Comparison of ENCODE assay signal across 8 cellular contexts in the genomic region with DNA sequence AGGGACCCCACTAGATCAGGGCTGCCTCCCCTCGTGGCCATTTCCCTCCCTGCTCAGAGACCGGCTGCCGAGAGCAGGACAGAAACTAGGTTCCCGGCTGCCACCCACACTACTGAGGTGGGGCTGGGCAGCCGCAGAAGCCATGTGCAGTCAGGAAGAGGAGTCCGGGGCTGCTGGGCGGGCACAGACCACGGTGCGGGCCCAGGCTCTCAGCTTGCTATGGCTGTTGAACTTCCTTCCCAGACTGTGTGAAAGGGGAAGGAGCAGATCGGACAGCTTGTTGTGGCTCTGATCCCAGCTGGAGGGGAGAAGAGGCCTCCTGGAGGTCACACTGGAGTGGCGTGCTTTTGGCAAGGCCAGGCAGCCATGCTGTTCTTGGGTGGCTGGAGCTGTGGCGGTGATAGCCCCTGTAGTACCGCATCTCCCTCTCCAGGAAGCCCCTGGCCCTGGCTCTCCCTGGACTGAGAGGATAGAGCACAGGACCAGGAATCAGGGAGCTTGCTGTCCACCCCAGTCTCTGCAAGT. TPM values are rescaled to one million over a fixed set of nuclear protein-coding genes. Genes with fewer than 3 reads are reported as not detected.
DNase-seq lines count a peak whose midpoint lies in the region; ATAC-seq and TF ChIP-seq lines count a peak whose summit lies in the region.

No MANE protein-coding gene starts in this region.

- H3K27me3 Mint-ChIP-seq in activated T-helper 2 cell treated with anti-CD3 and anti-CD28 coated beads, Interferon-gamma antibody, Interleukin-2, Interleukin-4, amounts not matched to agents 10 μg/mL and 5 μg/mL and 100 μg/mL, durations not matched to agents 14 hours and 24 hours and 36 hours (ENCODE audit: low read depth): no peaks in the 10 kb centered on the region

- peaks cover 0 to 99% of the 10 kb centered on the region in 2 donors for H3K4me1 ChIP-seq in right atrium auricular region
- no peaks in the 10 kb centered on the region for H3K4me1 ChIP-seq in SJCRH30

- ATAC-seq in GM18858 (IDR thresholded peaks at IDR 0.05; ENCODE audit: unreplicated experiment) (no peak), GM21526 (IDR thresholded peaks at IDR 0.05; ENCODE audit: low FRiP score, unreplicated experiment) (no peak)

- peak overlapping the region; percentile 63 for H3K4me3 Mint-ChIP-seq in activated T-helper 2 cell treated with anti-CD3 and anti-CD28 coated beads, Interferon-gamma antibody, Interleukin-2, Interleukin-4, amounts not matched to agents 10 μg/mL and 5 μg/mL and 100 μg/mL, durations not matched to agents 14 hours and 24 hours and 36 hours (ENCODE audit: low read depth)

- no peak for TF ChIP-seq CTCF in right atrium auricular region (IDR thresholded peaks at IDR 0.05)

- no peaks in the 10 kb centered on the region for H3K9me3 ChIP-seq in right atrium auricular region
- H3K9me3 ChIP-seq in SJCRH30 (replicated peaks): no peaks in the 10 kb centered on the region

- H3K4me3 ChIP-seq in right atrium auricular region (peak overlapping the region in 1 of 2 donors; percentile 10), SJCRH30 (no peak overlapping the region)

- H3K27ac ChIP-seq in right atrium auricular region: peak overlapping the region; percentile 79 to 90
- no peak overlapping the region for H3K27ac ChIP-seq in SJCRH30

- no peaks in the 10 kb centered on the region for H3K36me3 ChIP-seq in right atrium auricular region
- no peaks in the 10 kb centered on the region for H3K36me3 ChIP-seq in SJCRH30

- peaks cover 38% of the 10 kb centered on the region for H3K4me1 Mint-ChIP-seq in activated T-helper 2 cell treated with anti-CD3 and anti-CD28 coated beads, Interferon-gamma antibody, Interleukin-2, Interleukin-4, amounts not matched to agents 10 μg/mL and 5 μg/mL and 100 μg/mL, durations not matched to agents 14 hours and 24 hours and 36 hours (ENCODE audit: low read depth)

- peak overlapping the region; percentile 83 for H3K27ac Mint-ChIP-seq in activated T-helper 2 cell treated with anti-CD3 and anti-CD28 coated beads, Interferon-gamma antibody, Interleukin-2, Interleukin-4, amounts not matched to agents 10 μg/mL and 5 μg/mL and 100 μg/mL, durations not matched to agents 14 hours and 24 hours and 36 hours

- H3K27me3 ChIP-seq in right atrium auricular region (no peaks in the 10 kb centered on the region), SJCRH30 (no peaks in the 10 kb centered on the region)

- peak; percentile 38 for DNase-seq in activated naive CD4-positive, alpha-beta T cell treated with Interleukin-2 at 50 U/mL for 16 hours
- no peak for DNase-seq in activated naive CD4-positive, alpha-beta T cell treated with anti-CD3 and anti-CD28 coated beads, Interleukin-2, amount 50 U/mL, for 16 hours
- DNase-seq in activated T-helper 2 cell treated with anti-CD3 and anti-CD28 coated beads, Interferon-gamma antibody, Interleukin-2, Interleukin-4, amounts not matched to agents 10 μg/mL and 5 μg/mL and 100 μg/mL, durations not matched to agents 14 hours and 24 hours and 36 hours (ENCODE audit: low spot score): no peak
- DNase-seq in right atrium auricular region (ENCODE audit: low spot score): no peak
- peak; percentile 27 for DNase-seq in stimulated activated naive CD4-positive, alpha-beta T cell treated with Interleukin-2 at 50 U/mL for 16 hours (lab: John Stamatoyannopoulos, UW)
- no peak for DNase-seq in SJCRH30

- no peaks in the 10 kb centered on the region for H3K9me3 Mint-ChIP-seq in activated T-helper 2 cell treated with anti-CD3 and anti-CD28 coated beads, Interferon-gamma antibody, Interleukin-2, Interleukin-4, amounts not matched to agents 10 μg/mL and 5 μg/mL and 100 μg/mL, durations not matched to agents 14 hours and 24 hours and 36 hours

- intact Hi-C loops in activated T-helper 2 cell treated with anti-CD3 and anti-CD28 coated beads, Interferon-gamma antibody, Interleukin-2, Interleukin-4, amounts not matched to agents 10 μg/mL and 5 μg/mL and 100 μg/mL, durations not matched to agents 14 hours and 24 hours and 36 hours (cut with micrococcal nuclease): no loop called here

- peaks cover 27% of the 10 kb centered on the region for H3K36me3 Mint-ChIP-seq in activated T-helper 2 cell treated with anti-CD3 and anti-CD28 coated beads, Interferon-gamma antibody, Interleukin-2, Interleukin-4, amounts not matched to agents 10 μg/mL and 5 μg/mL and 100 μg/mL, durations not matched to agents 14 hours and 24 hours and 36 hours (ENCODE audit: low read depth)

RNA-seq across cellular contexts. Expression of gene HK1, which starts 56.8 kb away (rescaled TPM):
- total RNA-seq in activated T-helper 2 cell treated with anti-CD3 and anti-CD28 coated beads, Interferon-gamma antibody, Interleukin-2, Interleukin-4, amounts not matched to agents 10 μg/mL and 5 μg/mL and 100 μg/mL, durations not matched to agents 14 hours and 24 hours and 36 hours: 197 TPM in 2 replicates
- 100 to 1,000 TPM; 186 to 228 TPM for total RNA-seq in right atrium auricular region
- total RNA-seq in SJCRH30 (2014; rRNA removed; shearing (Covaris generic)): 35.2 and 36.6 TPM in 2 replicates

Comparison
In these comparisons a context has a peak if more than half of its experiments do, and no peak if none do; other contexts are left out.
1. DNase-seq: peak in activated naive CD4-positive, alpha-beta T cell treated with Interleukin-2 at 50 U/mL for 16 hours (single experiment) and stimulated activated naive CD4-positive, alpha-beta T cell treated with Interleukin-2 at 50 U/mL for 16 hours (single experiment); none in activated naive CD4-positive, alpha-beta T cell treated with anti-CD3 and anti-CD28 coated beads, Interleukin-2, amount 50 U/mL, for 16 hours (single experiment), activated T-helper 2 cell treated with anti-CD3 and anti-CD28 coated beads, Interferon-gamma antibody, Interleukin-2, Interleukin-4, amounts not matched to agents 10 μg/mL and 5 μg/mL and 100 μg/mL, durations not matched to agents 14 hours and 24 hours and 36 hours (single experiment), right atrium auricular region (single experiment) and SJCRH30 (0 of 2).